ENCODE assay signal across 7 cellular contexts in the genomic region with DNA sequence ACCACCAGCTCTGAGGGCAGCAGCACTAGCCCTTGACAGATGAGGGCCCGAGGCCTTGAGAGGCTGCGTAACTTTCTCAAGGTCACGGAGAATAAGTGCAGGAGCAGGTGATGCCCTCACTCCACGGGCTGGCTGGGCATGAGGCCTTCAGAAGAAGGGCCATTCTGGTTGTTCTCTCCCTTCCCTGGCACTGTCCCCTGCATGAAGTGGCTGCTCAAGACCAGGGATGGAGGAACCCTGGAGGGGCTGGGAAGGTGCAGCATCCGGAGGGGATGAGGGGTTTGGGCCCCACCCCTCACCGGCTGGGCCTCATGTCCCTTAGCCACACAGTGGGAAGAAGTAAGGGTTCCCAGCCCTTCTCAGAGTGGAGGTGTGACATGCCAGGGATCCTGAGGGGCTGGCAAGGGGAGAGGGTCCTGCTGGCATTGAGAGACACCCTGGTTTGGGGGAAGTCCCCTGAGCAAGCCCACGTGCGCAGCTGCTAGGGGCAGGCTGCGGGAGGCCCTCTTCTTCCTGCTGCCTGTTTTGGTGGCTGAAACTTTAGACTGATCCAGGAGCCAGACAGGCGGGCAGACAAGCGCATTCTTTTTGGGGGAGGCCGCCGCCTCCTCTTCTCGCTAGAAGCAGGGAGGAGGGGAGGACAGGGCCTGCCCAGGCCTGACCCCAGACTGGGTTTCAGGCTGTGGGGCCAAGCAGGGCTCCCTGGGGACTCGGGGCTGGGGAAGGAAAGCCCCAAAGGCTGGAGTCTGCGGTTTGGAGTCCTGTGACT.
A peak's percentile ranks its signal among the peaks of the same experiment; 100 is the strongest.
DNase-seq lines count a peak whose midpoint lies in the region; ATAC-seq lines count a peak whose summit lies in the region.

No MANE protein-coding gene starts in this region.

- H3K27me3 Mint-ChIP-seq in activated T-helper 2 cell treated with anti-CD3 and anti-CD28 coated beads, Interferon-gamma antibody, Interleukin-2, Interleukin-4, amounts not matched to agents 10 μg/mL and 5 μg/mL and 100 μg/mL, durations not matched to agents 14 hours and 24 hours and 36 hours (ENCODE audit: low read depth), result no peaks in the 10 kb centered on the region

- peaks cover 9% of the 10 kb centered on the region for H3K4me1 Mint-ChIP-seq in activated T-helper 2 cell treated with anti-CD3 and anti-CD28 coated beads, Interferon-gamma antibody, Interleukin-2, Interleukin-4, amounts not matched to agents 10 μg/mL and 5 μg/mL and 100 μg/mL, durations not matched to agents 14 hours and 24 hours and 36 hours (ENCODE audit: low read depth)

- intact Hi-C loops in posterior vena cava (cut with DNase I), result loop anchor here (5.0 to 10.0 kb wide), 2 partner anchors 151 to 184 kb away; partner anchors contain the start of gene SIAH1 (in 1 of the 2)
- intact Hi-C loops in activated T-helper 2 cell treated with anti-CD3 and anti-CD28 coated beads, Interferon-gamma antibody, Interleukin-2, Interleukin-4, amounts not matched to agents 10 μg/mL and 5 μg/mL and 100 μg/mL, durations not matched to agents 14 hours and 24 hours and 36 hours (cut with micrococcal nuclease), result no loop called here

- peak; percentile 83 for ATAC-seq in GM18858 (IDR thresholded peaks at IDR 0.05; ENCODE audit: unreplicated experiment)
- peak; percentile 83 for ATAC-seq in HG02759 (IDR thresholded peaks at IDR 0.05; ENCODE audit: unreplicated experiment)

- peaks cover 17% of the 10 kb centered on the region for H3K36me3 Mint-ChIP-seq in activated T-helper 2 cell treated with anti-CD3 and anti-CD28 coated beads, Interferon-gamma antibody, Interleukin-2, Interleukin-4, amounts not matched to agents 10 μg/mL and 5 μg/mL and 100 μg/mL, durations not matched to agents 14 hours and 24 hours and 36 hours (ENCODE audit: low read depth)

- no peaks in the 10 kb centered on the region for H3K9me3 Mint-ChIP-seq in activated T-helper 2 cell treated with anti-CD3 and anti-CD28 coated beads, Interferon-gamma antibody, Interleukin-2, Interleukin-4, amounts not matched to agents 10 μg/mL and 5 μg/mL and 100 μg/mL, durations not matched to agents 14 hours and 24 hours and 36 hours

- no peak overlapping the region for H3K4me3 Mint-ChIP-seq in activated T-helper 2 cell treated with anti-CD3 and anti-CD28 coated beads, Interferon-gamma antibody, Interleukin-2, Interleukin-4, amounts not matched to agents 10 μg/mL and 5 μg/mL and 100 μg/mL, durations not matched to agents 14 hours and 24 hours and 36 hours (ENCODE audit: low read depth)

- peak; percentile 33 to 81 for DNase-seq in NCI-H526 (lab: John Stamatoyannopoulos, UW)
- peak; percentile 95 for DNase-seq in fibroblast of gingiva (ENCODE audit: low read depth)
- peak; percentile 93 for DNase-seq in posterior vena cava (ENCODE audit: low spot score)
- no peak for DNase-seq in NCI-H2196 (lab: John Stamatoyannopoulos, UW; ENCODE audit: unreplicated experiment)
- DNase-seq in activated T-helper 2 cell treated with anti-CD3 and anti-CD28 coated beads, Interferon-gamma antibody, Interleukin-2, Interleukin-4, amounts not matched to agents 10 μg/mL and 5 μg/mL and 100 μg/mL, durations not matched to agents 14 hours and 24 hours and 36 hours (ENCODE audit: low spot score), result no peak

- no peak overlapping the region for H3K27ac Mint-ChIP-seq in activated T-helper 2 cell treated with anti-CD3 and anti-CD28 coated beads, Interferon-gamma antibody, Interleukin-2, Interleukin-4, amounts not matched to agents 10 μg/mL and 5 μg/mL and 100 μg/mL, durations not matched to agents 14 hours and 24 hours and 36 hours

Comparison
In these comparisons a context has a peak if more than half of its experiments do, and no peak if none do; other contexts are left out.
1. DNase-seq: peak in NCI-H526 (2 of 2), fibroblast of gingiva (single experiment) and posterior vena cava (single experiment); none in NCI-H2196 (single experiment) and activated T-helper 2 cell treated with anti-CD3 and anti-CD28 coated beads, Interferon-gamma antibody, Interleukin-2, Interleukin-4, amounts not matched to agents 10 μg/mL and 5 μg/mL and 100 μg/mL, durations not matched to agents 14 hours and 24 hours and 36 hours (single experiment).